Comparison of ENCODE assay signal across 17 cellular contexts in genomic region chr10:119283387-119283786, GRCh38.
DNase-seq lines count a peak whose midpoint lies in the region; ATAC-seq, FAIRE-seq and TF ChIP-seq lines count a peak whose summit lies in the region.
"Had no signal": no experiment of that assay in that cellular context is flagged by ENCODE, and none has a peak within 500 bp of the region (broad histone marks: within the 10 kb centered on the region; RNA-seq: fewer than 3 reads in every experiment).

No MANE protein-coding gene starts in this region.

- H3K9me3 ChIP-seq in right lobe of liver (no peaks in the 10 kb centered on the region), HepG2 (ENCODE audit: low read length) (no peaks in the 10 kb centered on the region), upper lobe of right lung (no peaks in the 10 kb centered on the region)
- H3K9me3 ChIP-seq: body of pancreas, uterus had no signal

- H3K36me3 Mint-ChIP-seq in activated CD4-positive, alpha-beta memory T cell treated with anti-CD3 and anti-CD28 coated beads, Interleukin-2, amount 10 ng/mL, durations not matched to agents 7 days and 5 days (ENCODE audit: low read depth) = no peaks in the 10 kb centered on the region
- H3K36me3 Mint-ChIP-seq in naive thymus-derived CD8-positive, alpha-beta T cell = no peaks in the 10 kb centered on the region
- no peaks in the 10 kb centered on the region for H3K36me3 Mint-ChIP-seq in Calu3 (ENCODE audit: insufficient read depth, unreplicated experiment)
- H3K36me3 Mint-ChIP-seq: mesothelial cell of epicardium had no signal

- H3K27ac Mint-ChIP-seq in activated CD4-positive, alpha-beta memory T cell treated with anti-CD3 and anti-CD28 coated beads, Interleukin-2, amount 10 ng/mL, durations not matched to agents 7 days and 5 days = peak overlapping the region; percentile 58
- H3K27ac Mint-ChIP-seq in naive thymus-derived CD8-positive, alpha-beta T cell = peak overlapping the region; percentile 30 to 94 (median 83)
- no peak overlapping the region for H3K27ac Mint-ChIP-seq in Calu3 (ENCODE audit: unreplicated experiment)
- H3K27ac Mint-ChIP-seq: mesothelial cell of epicardium had no signal

- no peaks in the 10 kb centered on the region for H3K36me3 ChIP-seq in right lobe of liver
- no peaks in the 10 kb centered on the region for H3K36me3 ChIP-seq in HepG2 (replicated peaks in 1 of 2; ENCODE audit: control insufficient read depth in 1 of 2, insufficient read depth in 2 of 2, low read length in 2 of 2)
- H3K36me3 ChIP-seq in upper lobe of right lung = no peaks in the 10 kb centered on the region
- H3K36me3 ChIP-seq: uterus had no signal

- H3K4me3 ChIP-seq in right lobe of liver (no peak overlapping the region), HepG2 (replicated peaks in 1 of 3; ENCODE audit: insufficient read depth in 1 of 3, low read depth in 2 of 3, low read length in 3 of 3) (no peak overlapping the region), upper lobe of right lung (no peak overlapping the region)
- H3K4me3 ChIP-seq: body of pancreas, uterus had no signal

- no peaks in the 10 kb centered on the region for H3K27me3 ChIP-seq in right lobe of liver
- no peaks in the 10 kb centered on the region for H3K27me3 ChIP-seq in HepG2 (ENCODE audit: control insufficient read depth in 1 of 2, insufficient read depth in 2 of 2, low read length in 2 of 2)
- no peaks in the 10 kb centered on the region for H3K27me3 ChIP-seq in upper lobe of right lung
- H3K27me3 ChIP-seq: body of pancreas, foreskin keratinocyte, uterus had no signal

- intact Hi-C loops in right lobe of liver (cut with DNase I) = loop anchor here in 1 of 2 donors (10.0 kb wide), 1 partner anchor 131 kb away; no protein-coding TSS in a partner anchor
- intact Hi-C loops in HepG2 (cut with micrococcal nuclease; ENCODE audit: unreplicated experiment) = no loop called here
- intact Hi-C loops in upper lobe of right lung (cut with DNase I) = no loop called here
- intact Hi-C loops in Calu3 (cut with micrococcal nuclease; ENCODE audit: unreplicated experiment) = no loop called here

- POLR2A ChIA-PET in HepG2 (lab: Yijun Ruan, JAX) = no interaction called here
- POLR2A ChIA-PET in activated CD4-positive, alpha-beta memory T cell treated with anti-CD3 and anti-CD28 coated beads, Interleukin-2, amount 10 ng/mL, durations not matched to agents 7 days and 5 days (lab: Charles Lee) = interaction anchor here (0.6 to 8.2 kb wide), 5 partner anchors 10 to 77 kb away, joined by 3 to 69 read pairs (median 6); partner anchors contain the start of gene GRK5
- POLR2A ChIA-PET in naive thymus-derived CD8-positive, alpha-beta T cell (lab: Charles Lee) = interaction anchor here (0.9 to 2.3 kb wide), 2 partner anchors 12 to 18 kb away, joined by 4 to 8 read pairs; no protein-coding TSS in a partner anchor

- peak overlapping the region in 2 of 3 donors; percentile 48 to 72 for H3K27ac ChIP-seq in right lobe of liver
- no peak overlapping the region for H3K27ac ChIP-seq in HepG2 (ENCODE audit: extremely low read length, insufficient read depth, low read length)
- peak overlapping the region; percentile 24 for H3K27ac ChIP-seq in upper lobe of right lung
- H3K27ac ChIP-seq: body of pancreas, foreskin keratinocyte, uterus, VCaP had no signal

- ATAC-seq in right lobe of liver (peak in 1 of 4 donors; percentile 18), HepG2 (no peak), upper lobe of right lung (no peak), HG03280 (IDR thresholded peaks at IDR 0.05; ENCODE audit: unreplicated experiment) (no peak)
- ATAC-seq in naive thymus-derived CD8-positive, alpha-beta T cell = no peak
- ATAC-seq: body of pancreas, foreskin keratinocyte had no signal

- TF ChIP-seq CTCF in right lobe of liver (IDR thresholded peaks at IDR 0.05) (no peak), HepG2 (CRISPR knock-in tag; IDR thresholded peaks at IDR 0.05) (no peak), upper lobe of right lung (IDR thresholded peaks at IDR 0.05) (no peak), Calu3 (IDR thresholded peaks at IDR 0.05; ENCODE audit: unreplicated experiment) (no peak)

- H3K4me2 ChIP-seq in HepG2 (ENCODE audit: low read depth, low read length) = no peak overlapping the region

- no peak overlapping the region for H3K4me3 Mint-ChIP-seq in activated CD4-positive, alpha-beta memory T cell treated with anti-CD3 and anti-CD28 coated beads, Interleukin-2, amount 10 ng/mL, durations not matched to agents 7 days and 5 days
- peak overlapping the region in 8 of 10 donors; percentile 26 to 78 (median 69) for H3K4me3 Mint-ChIP-seq in naive thymus-derived CD8-positive, alpha-beta T cell
- H3K4me3 Mint-ChIP-seq in Calu3 (ENCODE audit: low read depth, unreplicated experiment) = no peak overlapping the region
- H3K4me3 Mint-ChIP-seq: mesothelial cell of epicardium had no signal

- DNase-seq in right lobe of liver (peak in 1 of 3 donors; percentile 67), HepG2 (ENCODE audit: low spot score) (no peak), upper lobe of right lung (no peak), T1000 (lab: John Stamatoyannopoulos, UW) (no peak), Calu3 (no peak)
- no peak for DNase-seq in activated CD4-positive, alpha-beta memory T cell treated with anti-CD3 and anti-CD28 coated beads, Interleukin-2, amount 10 ng/mL, durations not matched to agents 7 days and 5 days
- DNase-seq in naive thymus-derived CD8-positive, alpha-beta T cell = peak in 1 of 10 donors; percentile 26
- DNase-seq: activated T-cell treated with anti-CD3 and anti-CD28 coated beads, Interleukin-2, amount 50 U/mL, for 1 hour; AML-193; body of pancreas; DMS53; foreskin keratinocyte; uterus had no signal

- TF ChIP-seq RAD21 in HepG2 (CRISPR knock-in tag; IDR thresholded peaks at IDR 0.05) = no peak

- no peaks in the 10 kb centered on the region for H4K20me1 ChIP-seq in HepG2 (ENCODE audit: insufficient read depth, low read length)

- CTCF ChIA-PET in HepG2 (lab: Yijun Ruan, JAX; ENCODE audit: low intra/inter-chr PET ratio, low total read pairs) (no interaction called here), Calu3 (lab: Charles Lee) (no interaction called here)
- CTCF ChIA-PET in activated CD4-positive, alpha-beta memory T cell treated with anti-CD3 and anti-CD28 coated beads, Interleukin-2, amount 10 ng/mL, durations not matched to agents 7 days and 5 days (lab: Charles Lee) = interaction anchor here (1.4 to 6.9 kb wide), 7 partner anchors 10 to 74 kb away, joined by 3 to 26 read pairs (median 5); no protein-coding TSS in a partner anchor

- H3K79me2 ChIP-seq in HepG2 (ENCODE audit: insufficient read depth, low read length) = peaks cover 3% of the 10 kb centered on the region

- H3K4me1 Mint-ChIP-seq in activated CD4-positive, alpha-beta memory T cell treated with anti-CD3 and anti-CD28 coated beads, Interleukin-2, amount 10 ng/mL, durations not matched to agents 7 days and 5 days = peaks cover 60% of the 10 kb centered on the region
- peaks cover 37 to 80% (median 74%) of the 10 kb centered on the region in 4 donors for H3K4me1 Mint-ChIP-seq in naive thymus-derived CD8-positive, alpha-beta T cell
- no peaks in the 10 kb centered on the region for H3K4me1 Mint-ChIP-seq in Calu3 (ENCODE audit: low read depth, unreplicated experiment)

- H3K9me3 Mint-ChIP-seq in activated CD4-positive, alpha-beta memory T cell treated with anti-CD3 and anti-CD28 coated beads, Interleukin-2, amount 10 ng/mL, durations not matched to agents 7 days and 5 days = no peaks in the 10 kb centered on the region
- H3K9me3 Mint-ChIP-seq in naive thymus-derived CD8-positive, alpha-beta T cell = no peaks in the 10 kb centered on the region
- H3K9me3 Mint-ChIP-seq in Calu3 (ENCODE audit: low read depth, unreplicated experiment) = no peaks in the 10 kb centered on the region
- H3K9me3 Mint-ChIP-seq: mesothelial cell of epicardium had no signal

- in situ Hi-C loops in HepG2 (cut with HindIII; ENCODE audit: extremely low pct_ligation_motif_present, low pct_unique_long_range_greater_than_20kb) = no loop called here

- H2AFZ ChIP-seq in HepG2 (ENCODE audit: low read length) = no peak overlapping the region

- no peak for TF ChIP-seq POLR2A in right lobe of liver (IDR thresholded peaks at IDR 0.05)
- no peak for TF ChIP-seq POLR2A in HepG2 (IDR thresholded peaks at IDR 0.05; ENCODE audit: insufficient read depth in 1 of 2, low read depth in 2 of 2, low read length in 2 of 2)

- H3K27me3 Mint-ChIP-seq in activated CD4-positive, alpha-beta memory T cell treated with anti-CD3 and anti-CD28 coated beads, Interleukin-2, amount 10 ng/mL, durations not matched to agents 7 days and 5 days = no peaks in the 10 kb centered on the region
- no peaks in the 10 kb centered on the region for H3K27me3 Mint-ChIP-seq in naive thymus-derived CD8-positive, alpha-beta T cell
- peaks cover 33% of the 10 kb centered on the region for H3K27me3 Mint-ChIP-seq in Calu3 (ENCODE audit: unreplicated experiment)

- 100% methylated on average over 1 of the region's 5 CpGs for WGBS in right lobe of liver (ENCODE audit: insufficient coverage, low coverage, low lambda C conversion rate, missing lambda C conversion rate)
- 96% methylated on average over 5 of the region's 5 CpGs for WGBS in HepG2 (ENCODE audit: low lambda C conversion rate)

- TF ChIP-seq EP300 in HepG2 (IDR thresholded peaks at IDR 0.05; ENCODE audit: low read depth in 2 of 2, low read length in 2 of 2) (no peak), HepG2 (CRISPR knock-in tag; IDR thresholded peaks at IDR 0.05; ENCODE audit: borderline replicate concordance) (no peak)

- H3K9ac ChIP-seq in HepG2 (ENCODE audit: insufficient read depth, low read depth, low read length) = no peak overlapping the region

- BruUV-seq in HepG2 (replicated peaks; lab: Mats Ljungman, UMichigan) (no TSS peak), Calu3 (replicated peaks; lab: Mats Ljungman, UMichigan) (no TSS peak)

- H3K4me1 ChIP-seq in right lobe of liver = peaks cover 0 to 53% (median 18%) of the 10 kb centered on the region in 4 donors
- H3K4me1 ChIP-seq in HepG2 (ENCODE audit: insufficient read depth, low read length) = peaks cover 29% of the 10 kb centered on the region
- peaks cover 79% of the 10 kb centered on the region for H3K4me1 ChIP-seq in upper lobe of right lung
- H3K4me1 ChIP-seq: foreskin keratinocyte had no signal

- FAIRE-seq in HepG2 (lab: Jason Lieb, UNC) = no peak
- FAIRE-seq: HTR-8/SVneo had no signal

TF ChIP-seq in HepG2, 621 proteins besides CTCF, POLR2A, EP300 and RAD21:
- no peak for TF ChIP-seq HNRNPK (IDR thresholded peaks at IDR 0.05; ENCODE audit: low read depth, low read length, poor library complexity, severe bottlenecking)

Comparison
In these comparisons a context has a peak if more than half of its experiments do, and no peak if none do; other contexts are left out.
1. H3K4me3 Mint-ChIP-seq: peak in naive thymus-derived CD8-positive, alpha-beta T cell (8 of 10); none in activated CD4-positive, alpha-beta memory T cell treated with anti-CD3 and anti-CD28 coated beads, Interleukin-2, amount 10 ng/mL, durations not matched to agents 7 days and 5 days (single experiment) and Calu3 (single experiment).